In the genomic region with DNA sequence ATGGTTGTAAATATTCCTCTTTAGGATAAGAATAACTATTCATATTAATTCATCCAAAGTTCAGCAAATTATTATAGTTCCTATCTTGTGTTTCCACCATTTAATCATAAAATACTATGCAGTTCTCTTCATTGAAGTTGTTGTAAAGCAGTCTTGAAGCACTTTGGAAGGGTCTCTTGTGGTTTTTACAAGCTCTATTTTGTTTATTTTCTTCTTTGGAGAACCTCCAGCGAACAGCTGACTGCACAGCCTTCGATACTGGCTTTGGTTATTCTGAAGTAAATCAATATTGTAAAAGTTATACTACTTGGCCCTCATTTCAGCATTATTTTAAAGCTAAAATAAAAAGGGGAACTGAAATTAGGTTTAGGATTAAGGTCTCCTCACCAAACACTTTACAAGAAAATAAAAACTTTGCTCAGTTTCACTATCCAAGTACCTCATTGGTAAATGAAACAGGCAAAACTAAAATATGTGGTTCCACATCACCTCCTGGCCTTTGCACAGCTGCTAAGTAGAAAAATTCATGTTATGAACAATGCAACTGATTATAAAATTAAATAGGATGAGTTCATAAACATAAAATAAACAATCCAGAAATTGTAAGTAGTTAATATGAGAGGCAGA, we compare ENCODE assay signal across 13 cellular contexts.
DNase-seq lines count a peak whose midpoint lies in the region; ATAC-seq and TF ChIP-seq lines count a peak whose summit lies in the region.
"Had no signal": no experiment of that assay in that cellular context is flagged by ENCODE, and none has a peak within 500 bp of the region (broad histone marks: within the 10 kb centered on the region; RNA-seq: fewer than 3 reads in every experiment).

No MANE protein-coding gene starts in this region.

- H3K27ac ChIP-seq in stomach, result no peak overlapping the region
- H3K27ac ChIP-seq: right atrium auricular region, testis had no signal

- intact Hi-C loops in stomach (cut with DNase I; ENCODE audit: low total_unique reads), result no loop called here

- TF ChIP-seq CTCF in stomach (IDR thresholded peaks at IDR 0.05), result no peak
- TF ChIP-seq CTCF in glutamatergic neuron (IDR thresholded peaks at IDR 0.05; ENCODE audit: partially characterized antibody, unreplicated experiment), result no peak

- H3K27me3 ChIP-seq in stomach, result no peaks in the 10 kb centered on the region
- H3K27me3 ChIP-seq: right atrium auricular region, testis had no signal

- DNase-seq in CD1c-positive myeloid dendritic cell (ENCODE audit: extremely low spot score) (peak; percentile 3), KBM-7 (peak; percentile 23), stomach (no peak), H4 (ENCODE audit: low spot score) (no peak), NCI-H345 treated with DMSO at 0.1 percent for 48 hours (lab: John Stamatoyannopoulos, UW; ENCODE audit: unreplicated experiment) (no peak), glutamatergic neuron (no peak)
- DNase-seq: activated naive CD4-positive, alpha-beta T cell treated with anti-CD3 and anti-CD28 coated beads for 36 hours; immature natural killer cell; testis had no signal

- no peaks in the 10 kb centered on the region for H3K36me3 ChIP-seq in stomach
- H3K36me3 ChIP-seq: right atrium auricular region had no signal

- TF ChIP-seq EP300 in stomach (IDR thresholded peaks at IDR 0.05), result no peak

- ATAC-seq in GM19372 (IDR thresholded peaks at IDR 0.05; ENCODE audit: low read depth, unreplicated experiment) (peak; percentile 94), HG02852 (IDR thresholded peaks at IDR 0.05; ENCODE audit: unreplicated experiment) (peak; percentile 95)

- in situ Hi-C loops in KBM-7 (cut with MboI; ENCODE audit: low pct_unique_long_range_greater_than_20kb, low sequenced_read_pairs), result no loop called here

- H3K27me3 Mint-ChIP-seq in glutamatergic neuron (ENCODE audit: unreplicated experiment), result peaks cover 1% of the 10 kb centered on the region
- H3K27me3 Mint-ChIP-seq: central memory CD8-positive, alpha-beta T cell had no signal

- H3K36me3 Mint-ChIP-seq in glutamatergic neuron (ENCODE audit: unreplicated experiment), result no peaks in the 10 kb centered on the region
- H3K36me3 Mint-ChIP-seq: immature natural killer cell had no signal

- 45 to 60% (median 55%) methylated on average over 2 of the region's 2 CpGs for WGBS in stomach, 5 donors

- no peak overlapping the region for H3K4me3 Mint-ChIP-seq in glutamatergic neuron (ENCODE audit: unreplicated experiment)
- H3K4me3 Mint-ChIP-seq: activated naive CD4-positive, alpha-beta T cell treated with anti-CD3 and anti-CD28 coated beads for 36 hours; central memory CD8-positive, alpha-beta T cell; immature natural killer cell had no signal

- H3K9me3 Mint-ChIP-seq in glutamatergic neuron (ENCODE audit: unreplicated experiment), result peaks cover 1% of the 10 kb centered on the region

- H3K27ac Mint-ChIP-seq in glutamatergic neuron (ENCODE audit: unreplicated experiment), result no peak overlapping the region
- H3K27ac Mint-ChIP-seq: activated naive CD4-positive, alpha-beta T cell treated with anti-CD3 and anti-CD28 coated beads for 36 hours; immature natural killer cell had no signal

- no peaks in the 10 kb centered on the region for H3K4me1 ChIP-seq in stomach
- H3K4me1 ChIP-seq: right atrium auricular region, testis had no signal

- no peaks in the 10 kb centered on the region for H3K9me3 ChIP-seq in stomach
- H3K9me3 ChIP-seq: right atrium auricular region, testis had no signal

- no peak for TF ChIP-seq POLR2A in stomach (IDR thresholded peaks at IDR 0.05)

- H3K4me3 ChIP-seq in stomach, result no peak overlapping the region
- H3K4me3 ChIP-seq: right atrium auricular region, testis had no signal

- H3K4me1 Mint-ChIP-seq in glutamatergic neuron (ENCODE audit: low read depth, unreplicated experiment), result peaks cover 9% of the 10 kb centered on the region
- H3K4me1 Mint-ChIP-seq: central memory CD8-positive, alpha-beta T cell; immature natural killer cell had no signal

Comparison
In these comparisons a context has a peak if more than half of its experiments do, and no peak if none do; other contexts are left out.
1. DNase-seq: peak in CD1c-positive myeloid dendritic cell (single experiment) and KBM-7 (single experiment); none in stomach (single experiment), H4 (single experiment), NCI-H345 treated with DMSO at 0.1 percent for 48 hours (single experiment) and glutamatergic neuron (single experiment).